Comparison of ENCODE assay signal across 22 cellular contexts in genomic region chr22:25134451-25134850, GRCh38.
DNase-seq lines count a peak whose midpoint lies in the region; ATAC-seq, FAIRE-seq and TF ChIP-seq lines count a peak whose summit lies in the region.
"Had no signal": no experiment of that assay in that cellular context is flagged by ENCODE, and none has a peak within 500 bp of the region (broad histone marks: within the 10 kb centered on the region; RNA-seq: fewer than 3 reads in every experiment).

No MANE protein-coding gene starts in this region.

- H3K4me2 ChIP-seq in mammary epithelial cell (ENCODE audit: insufficient read depth, low read depth, low read length): no peak overlapping the region

- BruUV-seq in MCF 10A (replicated peaks; lab: Mats Ljungman, UMichigan): no TSS peak
- BruUV-seq in mammary epithelial cell (replicated peaks; lab: Mats Ljungman, UMichigan): no TSS peak

- DNase-seq in MCF 10A (ENCODE audit: unreplicated experiment) (no peak), mammary epithelial cell (no peak), pancreas (no peak), urothelium cell line (ENCODE audit: low spot score) (no peak), T-helper 1 cell (no peak), ACHN (no peak), retina (no peak)
- DNase-seq: activated CD4-positive, alpha-beta T cell treated with anti-CD3 and anti-CD28 coated beads, Interleukin-2, amount 50 U/mL, for 1 hour; CD4-positive, CD25-positive, alpha-beta regulatory T cell; cerebellar nuclear complex; DMS79; effector memory CD8-positive, alpha-beta T cell; Karpas-422; NCI-H2171; stimulated activated CD4-positive, alpha-beta T cell treated with anti-CD3 and anti-CD28 coated beads, Interleukin-1b, Interleukin-23, amount 100 ng/mL, for 48 hours had no signal

- CTCF ChIA-PET in MCF 10A (lab: Yijun Ruan, JAX): interaction anchor here (0.9 to 1.4 kb wide), 3 partner anchors 22 to 67 kb away, joined by 5 read pairs; no protein-coding TSS in a partner anchor
- CTCF ChIA-PET in mammary epithelial cell (lab: Charles Lee; ENCODE audit: low non-redundant PET): no interaction called here

- intact Hi-C loops in MCF 10A (cut with micrococcal nuclease) (no loop called here), mammary epithelial cell (cut with micrococcal nuclease) (no loop called here), pancreas (cut with DNase I) (no loop called here)

- H3K27me3 Mint-ChIP-seq in MCF 10A (ENCODE audit: insufficient read depth, unreplicated experiment): no peaks in the 10 kb centered on the region
- H3K27me3 Mint-ChIP-seq: CD4-positive, CD25-positive, alpha-beta regulatory T cell; effector memory CD8-positive, alpha-beta T cell; stimulated activated naive CD8-positive, alpha-beta T cell treated with anti-CD3 and anti-CD28 coated beads, Interleukin-15, Interleukin-2, amounts not matched to agents 100 ng/mL and 50 ng/mL, for 24 hours had no signal

- H3K27ac ChIP-seq in mammary epithelial cell (ENCODE audit: insufficient read depth, low read depth, low read length): no peak overlapping the region
- peak overlapping the region; percentile 44 to 79 (median 65) for H3K27ac ChIP-seq in gastroesophageal sphincter
- peak overlapping the region; percentile 0 to 84 (median 47) for H3K27ac ChIP-seq in pancreas
- H3K27ac ChIP-seq: neutrophil had no signal

- H3K9me3 ChIP-seq in mammary epithelial cell (replicated peaks; ENCODE audit: insufficient read depth, low read length) (no peaks in the 10 kb centered on the region), gastroesophageal sphincter (peaks cover 0 to 11% (median 0%) of the 10 kb centered on the region in 3 donors), pancreas (no peaks in the 10 kb centered on the region)
- H3K9me3 ChIP-seq: neutrophil had no signal

- ATAC-seq in gastroesophageal sphincter (peak; percentile 59), pancreas (peak in 2 of 4 donors; percentile 3 to 12)
- ATAC-seq: effector memory CD8-positive, alpha-beta T cell; sciatic nerve had no signal

- peaks cover 15% of the 10 kb centered on the region for H3K79me2 ChIP-seq in mammary epithelial cell (ENCODE audit: insufficient read depth, low read length)

- WGBS in mammary epithelial cell (ENCODE audit: low coverage, missing lambda C conversion rate): 50% methylated on average over 2 of the region's 2 CpGs
- 38% methylated on average over 1 of the region's 2 CpGs; no CpG with 5 or more reads in 1 of the 2 donors for WGBS in gastroesophageal sphincter (ENCODE audit: low coverage in 1 of 2), 2 donors
- WGBS in pancreas, 2 donors: 62 to 64% methylated on average over 2 of the region's 2 CpGs

- TF ChIP-seq CTCF in MCF 10A (IDR thresholded peaks at IDR 0.05; ENCODE audit: unreplicated experiment): no peak
- TF ChIP-seq CTCF in mammary epithelial cell (conservative IDR thresholded peaks at IDR 0.05 in 1 of 2, IDR thresholded peaks at IDR 0.05 in 1 of 2; ENCODE audit: extremely low read depth in 1 of 2, insufficient read depth in 1 of 2, low read depth in 1 of 2, low read length in 2 of 2): no peak
- TF ChIP-seq CTCF in gastroesophageal sphincter (IDR thresholded peaks at IDR 0.05): no peak
- TF ChIP-seq CTCF in pancreas (IDR thresholded peaks at IDR 0.05): no peak

- POLR2A ChIA-PET in MCF 10A (lab: Yijun Ruan, JAX): interaction anchor here (0.7 to 3.1 kb wide), 13 partner anchors 9 to 184 kb away, joined by 3 to 22 read pairs (median 5); no protein-coding TSS in a partner anchor

- peak overlapping the region; percentile 88 for H3K27ac Mint-ChIP-seq in MCF 10A (ENCODE audit: low read depth, unreplicated experiment)
- H3K27ac Mint-ChIP-seq: CD4-positive, CD25-positive, alpha-beta regulatory T cell; mesothelial cell of epicardium; stimulated activated naive CD8-positive, alpha-beta T cell treated with anti-CD3 and anti-CD28 coated beads, Interleukin-15, Interleukin-2, amounts not matched to agents 100 ng/mL and 50 ng/mL, for 24 hours had no signal

- no peak overlapping the region for H3K9ac ChIP-seq in mammary epithelial cell (ENCODE audit: insufficient read depth, low read length)

- in situ Hi-C loops in mammary epithelial cell (cut with MboI; ENCODE audit: low sequenced_read_pairs in 2 of 2) (no loop called here), ACHN (cut with HindIII; ENCODE audit: low pct_ligation_motif_present, low pct_unique_long_range_greater_than_20kb, low sequenced_read_pairs) (no loop called here)

- peaks cover 11% of the 10 kb centered on the region for H3K4me1 ChIP-seq in mammary epithelial cell (ENCODE audit: insufficient read depth, low read length)
- H3K4me1 ChIP-seq in gastroesophageal sphincter: peaks cover 3 to 93% (median 32%) of the 10 kb centered on the region in 3 donors
- peaks cover 0 to 35% (median 14%) of the 10 kb centered on the region in 3 donors for H3K4me1 ChIP-seq in pancreas

- H3K4me3 Mint-ChIP-seq in MCF 10A (ENCODE audit: unreplicated experiment): peak overlapping the region; percentile 44
- H3K4me3 Mint-ChIP-seq: CD4-positive, CD25-positive, alpha-beta regulatory T cell; effector memory CD8-positive, alpha-beta T cell; mesothelial cell of epicardium; stimulated activated naive CD8-positive, alpha-beta T cell treated with anti-CD3 and anti-CD28 coated beads, Interleukin-15, Interleukin-2, amounts not matched to agents 100 ng/mL and 50 ng/mL, for 24 hours had no signal

- FAIRE-seq in pancreas (lab: Jason Lieb, UNC): no peak
- FAIRE-seq in urothelium cell line (lab: Jason Lieb, UNC): peak; percentile 82
- FAIRE-seq: islet of Langerhans, TTC549 had no signal

- H3K36me3 ChIP-seq in mammary epithelial cell (ENCODE audit: insufficient read depth, low read length) (no peaks in the 10 kb centered on the region), gastroesophageal sphincter (no peaks in the 10 kb centered on the region), pancreas (no peaks in the 10 kb centered on the region)
- H3K36me3 ChIP-seq: neutrophil had no signal

- peaks cover 16% of the 10 kb centered on the region for H3K36me3 Mint-ChIP-seq in MCF 10A (ENCODE audit: insufficient read depth, unreplicated experiment)
- H3K36me3 Mint-ChIP-seq: CD4-positive, CD25-positive, alpha-beta regulatory T cell had no signal

- TF ChIP-seq POLR2A in gastroesophageal sphincter (IDR thresholded peaks at IDR 0.05): no peak

- peaks cover 33% of the 10 kb centered on the region for H3K4me1 Mint-ChIP-seq in MCF 10A (ENCODE audit: insufficient read depth, unreplicated experiment)
- H3K4me1 Mint-ChIP-seq: CD4-positive, CD25-positive, alpha-beta regulatory T cell; mesothelial cell of epicardium had no signal

- no peak for TF ChIP-seq EP300 in gastroesophageal sphincter (IDR thresholded peaks at IDR 0.05)

- H3K27me3 ChIP-seq in mammary epithelial cell (ENCODE audit: insufficient read depth, low read length) (no peaks in the 10 kb centered on the region), gastroesophageal sphincter (no peaks in the 10 kb centered on the region), pancreas (no peaks in the 10 kb centered on the region)
- H3K27me3 ChIP-seq: neutrophil had no signal

- H3K4me3 ChIP-seq in mammary epithelial cell (replicated peaks in 1 of 3; ENCODE audit: insufficient read depth in 1 of 3, low read depth in 2 of 3, low read length in 3 of 3): no peak overlapping the region
- H3K4me3 ChIP-seq in gastroesophageal sphincter: no peak overlapping the region
- no peak overlapping the region for H3K4me3 ChIP-seq in pancreas

- H3K9me3 Mint-ChIP-seq in MCF 10A (ENCODE audit: unreplicated experiment): no peaks in the 10 kb centered on the region
- H3K9me3 Mint-ChIP-seq: CD4-positive, CD25-positive, alpha-beta regulatory T cell; effector memory CD8-positive, alpha-beta T cell; stimulated activated naive CD8-positive, alpha-beta T cell treated with anti-CD3 and anti-CD28 coated beads, Interleukin-15, Interleukin-2, amounts not matched to agents 100 ng/mL and 50 ng/mL, for 24 hours had no signal

- no peaks in the 10 kb centered on the region for H4K20me1 ChIP-seq in mammary epithelial cell (ENCODE audit: insufficient read depth, low read length)

- dilution Hi-C loops in mammary epithelial cell (cut with HindIII; ENCODE audit: low sequenced_read_pairs): no loop called here

- no peak overlapping the region for H2AFZ ChIP-seq in mammary epithelial cell (ENCODE audit: low read depth, low read length)
